In the genomic region with DNA sequence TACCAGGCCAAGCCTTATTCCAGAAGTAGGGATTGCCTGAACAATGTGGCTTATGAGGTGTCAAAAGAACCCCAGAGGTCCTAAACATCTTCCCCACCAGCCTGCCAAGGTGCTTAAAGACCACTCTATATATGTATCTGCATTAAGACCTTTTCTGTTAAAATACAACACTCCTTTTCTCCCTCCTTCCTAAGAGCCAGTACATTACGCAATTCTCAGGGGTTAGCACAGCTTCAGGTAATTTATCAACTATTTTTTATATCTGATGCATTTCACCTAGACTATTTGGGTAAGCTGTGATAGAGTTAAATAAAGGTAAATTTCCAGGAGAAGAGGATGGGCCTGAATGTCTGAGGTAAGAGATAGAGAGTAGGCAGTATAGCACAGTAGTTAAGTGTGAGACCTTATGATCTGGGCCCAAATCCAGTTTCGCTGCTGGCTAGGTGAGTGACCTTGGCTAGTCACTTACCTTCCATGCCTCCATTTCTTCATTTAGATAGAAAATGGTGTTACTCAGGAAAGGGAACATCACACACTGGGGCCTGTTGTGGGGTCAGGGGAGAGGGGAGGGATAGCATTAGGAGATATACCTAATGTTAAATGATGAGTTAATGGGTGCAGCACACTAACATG, we compare ENCODE assay signal across 2 cellular contexts.
TF ChIP-seq lines count a peak whose summit lies in the region.

No MANE protein-coding gene starts in this region.

TF ChIP-seq in A549, 52 proteins besides CTCF, POLR2A, EP300 and RAD21:
- TF ChIP-seq, protein P1, sequence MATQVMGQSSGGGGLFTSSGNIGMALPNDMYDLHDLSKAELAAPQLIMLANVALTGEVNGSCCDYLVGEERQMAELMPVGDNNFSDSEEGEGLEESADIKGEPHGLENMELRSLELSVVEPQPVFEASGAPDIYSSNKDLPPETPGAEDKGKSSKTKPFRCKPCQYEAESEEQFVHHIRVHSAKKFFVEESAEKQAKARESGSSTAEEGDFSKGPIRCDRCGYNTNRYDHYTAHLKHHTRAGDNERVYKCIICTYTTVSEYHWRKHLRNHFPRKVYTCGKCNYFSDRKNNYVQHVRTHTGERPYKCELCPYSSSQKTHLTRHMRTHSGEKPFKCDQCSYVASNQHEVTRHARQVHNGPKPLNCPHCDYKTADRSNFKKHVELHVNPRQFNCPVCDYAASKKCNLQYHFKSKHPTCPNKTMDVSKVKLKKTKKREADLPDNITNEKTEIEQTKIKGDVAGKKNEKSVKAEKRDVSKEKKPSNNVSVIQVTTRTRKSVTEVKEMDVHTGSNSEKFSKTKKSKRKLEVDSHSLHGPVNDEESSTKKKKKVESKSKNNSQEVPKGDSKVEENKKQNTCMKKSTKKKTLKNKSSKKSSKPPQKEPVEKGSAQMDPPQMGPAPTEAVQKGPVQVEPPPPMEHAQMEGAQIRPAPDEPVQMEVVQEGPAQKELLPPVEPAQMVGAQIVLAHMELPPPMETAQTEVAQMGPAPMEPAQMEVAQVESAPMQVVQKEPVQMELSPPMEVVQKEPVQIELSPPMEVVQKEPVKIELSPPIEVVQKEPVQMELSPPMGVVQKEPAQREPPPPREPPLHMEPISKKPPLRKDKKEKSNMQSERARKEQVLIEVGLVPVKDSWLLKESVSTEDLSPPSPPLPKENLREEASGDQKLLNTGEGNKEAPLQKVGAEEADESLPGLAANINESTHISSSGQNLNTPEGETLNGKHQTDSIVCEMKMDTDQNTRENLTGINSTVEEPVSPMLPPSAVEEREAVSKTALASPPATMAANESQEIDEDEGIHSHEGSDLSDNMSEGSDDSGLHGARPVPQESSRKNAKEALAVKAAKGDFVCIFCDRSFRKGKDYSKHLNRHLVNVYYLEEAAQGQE (IDR thresholded peaks at IDR 0.05): no peak
- TF ChIP-seq HEYL (CRISPR knock-in tag; IDR thresholded peaks at IDR 0.05): no peak
- TF ChIP-seq CEBPB (IDR thresholded peaks at IDR 0.05): peak; percentile 60 to 88; a peak in 3 of 4 replicates
- TF ChIP-seq FOSB (CRISPR knock-in tag; IDR thresholded peaks at IDR 0.05): no peak

TF ChIP-seq in K562, 482 proteins besides CTCF, POLR2A, EP300 and RAD21:
- TF ChIP-seq NONO (IDR thresholded peaks at IDR 0.05; ENCODE audit: low read depth in 2 of 2, low read length in 1 of 2) (no peak), FOXA3 (CRISPR knock-in tag; conservative IDR thresholded peaks at IDR 0.05 in 1 of 2, IDR thresholded peaks at IDR 0.05 in 1 of 2) (no peak), ZSCAN32 (CRISPR knock-in tag; IDR thresholded peaks at IDR 0.05) (no peak), CEBPG (CRISPR knock-in tag; IDR thresholded peaks at IDR 0.05) (peak; percentile 44; the same call in 1 of the 2 replicates), CEBPG (tag; conservative IDR thresholded peaks at IDR 0.05 in 1 of 2, IDR thresholded peaks at IDR 0.05 in 1 of 2) (peak; percentile 37 to 80; a peak in 2 of 4 replicates), ZNF263 (CRISPR knock-in tag; IDR thresholded peaks at IDR 0.05; ENCODE audit: borderline replicate concordance) (no peak), SRF (CRISPR knock-in tag; IDR thresholded peaks at IDR 0.05) (no peak), ZNF217 (CRISPR knock-in tag; IDR thresholded peaks at IDR 0.05) (no peak), ZEB2 (IDR thresholded peaks at IDR 0.05) (no peak), NCOA2 (IDR thresholded peaks at IDR 0.05; ENCODE audit: partially characterized antibody in 2 of 2) (no peak), ATF7 (IDR thresholded peaks at IDR 0.05) (no peak), KDM1A (IDR thresholded peaks at IDR 0.05) (no peak), SNIP1 (IDR thresholded peaks at IDR 0.05; ENCODE audit: low read depth) (no peak), HEY1 (CRISPR knock-in tag; IDR thresholded peaks at IDR 0.05; ENCODE audit: borderline replicate concordance) (no peak), NR1H2 (CRISPR knock-in tag; IDR thresholded peaks at IDR 0.05) (no peak), FIP1L1 (IDR thresholded peaks at IDR 0.05; ENCODE audit: low read depth, low read length, poor library complexity, severe bottlenecking) (no peak), ZFX (CRISPR knock-in tag; IDR thresholded peaks at IDR 0.05) (no peak), TARDBP (IDR thresholded peaks at IDR 0.05) (no peak), PML (IDR thresholded peaks at IDR 0.05; ENCODE audit: low read length) (no peak), ADNP (tag; IDR thresholded peaks at IDR 0.05) (no peak), CREM (IDR thresholded peaks at IDR 0.05; ENCODE audit: low read depth) (no peak), MCM5 (IDR thresholded peaks at IDR 0.05; ENCODE audit: low read depth) (no peak), NFIC (IDR thresholded peaks at IDR 0.05) (no peak), CEBPB (tag; IDR thresholded peaks at IDR 0.05) (peak; percentile 92), BHLHE40 (IDR thresholded peaks at IDR 0.05; ENCODE audit: low read length) (no peak)
- TF ChIP-seq, protein P2, sequence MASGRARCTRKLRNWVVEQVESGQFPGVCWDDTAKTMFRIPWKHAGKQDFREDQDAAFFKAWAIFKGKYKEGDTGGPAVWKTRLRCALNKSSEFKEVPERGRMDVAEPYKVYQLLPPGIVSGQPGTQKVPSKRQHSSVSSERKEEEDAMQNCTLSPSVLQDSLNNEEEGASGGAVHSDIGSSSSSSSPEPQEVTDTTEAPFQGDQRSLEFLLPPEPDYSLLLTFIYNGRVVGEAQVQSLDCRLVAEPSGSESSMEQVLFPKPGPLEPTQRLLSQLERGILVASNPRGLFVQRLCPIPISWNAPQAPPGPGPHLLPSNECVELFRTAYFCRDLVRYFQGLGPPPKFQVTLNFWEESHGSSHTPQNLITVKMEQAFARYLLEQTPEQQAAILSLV (tag; IDR thresholded peaks at IDR 0.05): 0 out of 2 replicates have a peak, but pooled peaks have one; percentile 22
TF ChIP-seq in K562: peak in this region for 3.
